ENCODE assay signal across 10 cellular contexts in genomic region chr1:169110691-169111447, GRCh38. TPM values are rescaled to one million over a fixed set of nuclear protein-coding genes. Genes with fewer than 3 reads are reported as not detected.
A peak's percentile ranks its signal among the peaks of the same experiment; 100 is the strongest.
DNase-seq lines count a peak whose midpoint lies in the region; ATAC-seq and TF ChIP-seq lines count a peak whose summit lies in the region.
"Had no signal": no experiment of that assay in that cellular context is flagged by ENCODE, and none has a peak within 500 bp of the region (broad histone marks: within the 10 kb centered on the region; RNA-seq: fewer than 3 reads in every experiment).

No MANE protein-coding gene starts in this region.

- H3K4me3 Mint-ChIP-seq in nephron: peak overlapping the region; percentile 85 to 90 (median 86)
- H3K4me3 Mint-ChIP-seq in stimulated activated naive CD8-positive, alpha-beta T cell treated with anti-CD3 and anti-CD28 coated beads, Interleukin-15, amount 100 ng/mL, for 72 hours: no peak overlapping the region

- TF ChIP-seq POLR2A in Peyer's patch (IDR thresholded peaks at IDR 0.05) (peak in 1 of 2 donors; percentile 6), prostate gland (IDR thresholded peaks at IDR 0.05) (no peak)

- H3K36me3 ChIP-seq in Peyer's patch (peaks cover 0 to 46% (median 0%) of the 10 kb centered on the region in 3 donors), prostate gland (peaks cover 0 to 2% of the 10 kb centered on the region in 2 donors)

- peaks cover 9% of the 10 kb centered on the region for H3K27me3 Mint-ChIP-seq in nephron (ENCODE audit: low read depth)
- H3K27me3 Mint-ChIP-seq in stimulated activated naive CD8-positive, alpha-beta T cell treated with anti-CD3 and anti-CD28 coated beads, Interleukin-15, amount 100 ng/mL, for 72 hours: peaks cover 20% of the 10 kb centered on the region
- H3K27me3 Mint-ChIP-seq: activated naive CD8-positive, alpha-beta T cell treated with anti-CD3 and anti-CD28 coated beads, Interleukin-2, amount 10 ng/mL, durations not matched to agents 7 days and 5 days had no signal

- peak overlapping the region in 2 of 4 donors; percentile 63 to 97 for H3K4me3 ChIP-seq in Peyer's patch
- H3K4me3 ChIP-seq in prostate gland: no peak overlapping the region

- H3K27ac ChIP-seq in Peyer's patch: peak overlapping the region in 3 of 4 donors; percentile 79 to 91 (median 91)
- peak overlapping the region; percentile 75 for H3K27ac ChIP-seq in epithelial cell of prostate
- H3K27ac ChIP-seq in prostate gland: no peak overlapping the region
- no peak overlapping the region for H3K27ac ChIP-seq in foreskin keratinocyte

- TF ChIP-seq CTCF in Peyer's patch (IDR thresholded peaks at IDR 0.05) (no peak), nephron (IDR thresholded peaks at IDR 0.05; ENCODE audit: unreplicated experiment in 3 of 3) (no peak), prostate gland (IDR thresholded peaks at IDR 0.05) (no peak), foreskin keratinocyte (conservative IDR thresholded peaks at IDR 0.05) (no peak)

- ATAC-seq in stimulated activated naive CD8-positive, alpha-beta T cell treated with anti-CD3 and anti-CD28 coated beads, Interleukin-15, amount 100 ng/mL, for 72 hours: no peak
- no peak for ATAC-seq in foreskin keratinocyte

- DNase-seq in ACHN: peak; percentile 54
- DNase-seq in Peyer's patch: no peak
- DNase-seq in epithelial cell of prostate (ENCODE audit: low read depth, low spot score): no peak
- no peak for DNase-seq in stimulated activated naive CD8-positive, alpha-beta T cell treated with anti-CD3 and anti-CD28 coated beads, Interleukin-15, amount 100 ng/mL, for 72 hours
- DNase-seq in H4 (ENCODE audit: low spot score): no peak
- no peak for DNase-seq in prostate gland (ENCODE audit: low spot score)
- DNase-seq in foreskin keratinocyte: no peak
- DNase-seq: activated naive CD8-positive, alpha-beta T cell treated with anti-CD3 and anti-CD28 coated beads, Interleukin-2, amount 10 ng/mL, durations not matched to agents 7 days and 5 days; NCI-H510A treated with DMSO at 0.1 percent for 48 hours had no signal

- no peaks in the 10 kb centered on the region for H3K9me3 Mint-ChIP-seq in nephron
- H3K9me3 Mint-ChIP-seq in stimulated activated naive CD8-positive, alpha-beta T cell treated with anti-CD3 and anti-CD28 coated beads, Interleukin-15, amount 100 ng/mL, for 72 hours: no peaks in the 10 kb centered on the region
- H3K9me3 Mint-ChIP-seq: activated naive CD8-positive, alpha-beta T cell treated with anti-CD3 and anti-CD28 coated beads, Interleukin-2, amount 10 ng/mL, durations not matched to agents 7 days and 5 days had no signal

- H3K4me1 Mint-ChIP-seq in nephron: peaks cover 42% of the 10 kb centered on the region
- H3K4me1 Mint-ChIP-seq in stimulated activated naive CD8-positive, alpha-beta T cell treated with anti-CD3 and anti-CD28 coated beads, Interleukin-15, amount 100 ng/mL, for 72 hours: peaks cover 49% of the 10 kb centered on the region

- H3K27me3 ChIP-seq in Peyer's patch (no peaks in the 10 kb centered on the region), prostate gland (replicated peaks; ENCODE audit: insufficient read depth) (no peaks in the 10 kb centered on the region), foreskin keratinocyte (no peaks in the 10 kb centered on the region)

- no peaks in the 10 kb centered on the region for H3K9me3 ChIP-seq in Peyer's patch
- H3K9me3 ChIP-seq in prostate gland: no peaks in the 10 kb centered on the region

- peaks cover 0 to 45% (median 4%) of the 10 kb centered on the region in 4 donors for H3K4me1 ChIP-seq in Peyer's patch
- H3K4me1 ChIP-seq in prostate gland (replicated peaks): peaks cover 7% of the 10 kb centered on the region
- peaks cover 47% of the 10 kb centered on the region for H3K4me1 ChIP-seq in foreskin keratinocyte

- H3K27ac Mint-ChIP-seq in nephron: peak overlapping the region; percentile 57 to 89 (median 68)
- H3K27ac Mint-ChIP-seq in stimulated activated naive CD8-positive, alpha-beta T cell treated with anti-CD3 and anti-CD28 coated beads, Interleukin-15, amount 100 ng/mL, for 72 hours: no peak overlapping the region
- H3K27ac Mint-ChIP-seq: activated naive CD8-positive, alpha-beta T cell treated with anti-CD3 and anti-CD28 coated beads, Interleukin-2, amount 10 ng/mL, durations not matched to agents 7 days and 5 days had no signal

- H3K36me3 Mint-ChIP-seq in nephron (ENCODE audit: low read depth): peaks cover 46% of the 10 kb centered on the region

- intact Hi-C loops in prostate gland (cut with DNase I): loop anchor here (5.0 kb wide), 1 partner anchor 236 kb away; no protein-coding TSS in a partner anchor

- in situ Hi-C loops in ACHN (cut with HindIII; ENCODE audit: low pct_ligation_motif_present, low pct_unique_long_range_greater_than_20kb, low sequenced_read_pairs): no loop called here

- 47% methylated on average over 7 of the region's 7 CpGs for WGBS in prostate gland

RNA-seq across cellular contexts. Expression of gene ATP1B1, which starts 4.4 kb away (rescaled TPM):
- total RNA-seq in Peyer's patch (100 to 1,000 TPM in 3 of 4 donors, 10 to 100 TPM in 1; 70.1 to 659 (median 499) TPM), prostate gland (100 to 1,000 TPM in 1 of 2 donors, 10 to 100 TPM in 1; 59.4 to 139 TPM), foreskin keratinocyte (35.8 and 36.3 TPM in 2 replicates)
- total RNA-seq in H4 (2014; rRNA removed; shearing (Covaris generic)): 32.0 and 49.2 TPM in 2 replicates
- polyA plus RNA-seq in foreskin keratinocyte: 18.8 and 20.0 TPM in 2 replicates

Comparison
In these comparisons a context has a peak if more than half of its experiments do, and no peak if none do; other contexts are left out.
1. H3K27ac ChIP-seq: peak in Peyer's patch (3 of 4) and epithelial cell of prostate (single experiment); none in prostate gland (0 of 2) and foreskin keratinocyte (single experiment).
2. H3K27ac Mint-ChIP-seq: peak in nephron (3 of 3); none in stimulated activated naive CD8-positive, alpha-beta T cell treated with anti-CD3 and anti-CD28 coated beads, Interleukin-15, amount 100 ng/mL, for 72 hours (0 of 2).
3. H3K4me3 Mint-ChIP-seq: peak in nephron (3 of 3); none in stimulated activated naive CD8-positive, alpha-beta T cell treated with anti-CD3 and anti-CD28 coated beads, Interleukin-15, amount 100 ng/mL, for 72 hours (0 of 2).